Comparison of ENCODE assay signal across 8 cellular contexts in the genomic region with DNA sequence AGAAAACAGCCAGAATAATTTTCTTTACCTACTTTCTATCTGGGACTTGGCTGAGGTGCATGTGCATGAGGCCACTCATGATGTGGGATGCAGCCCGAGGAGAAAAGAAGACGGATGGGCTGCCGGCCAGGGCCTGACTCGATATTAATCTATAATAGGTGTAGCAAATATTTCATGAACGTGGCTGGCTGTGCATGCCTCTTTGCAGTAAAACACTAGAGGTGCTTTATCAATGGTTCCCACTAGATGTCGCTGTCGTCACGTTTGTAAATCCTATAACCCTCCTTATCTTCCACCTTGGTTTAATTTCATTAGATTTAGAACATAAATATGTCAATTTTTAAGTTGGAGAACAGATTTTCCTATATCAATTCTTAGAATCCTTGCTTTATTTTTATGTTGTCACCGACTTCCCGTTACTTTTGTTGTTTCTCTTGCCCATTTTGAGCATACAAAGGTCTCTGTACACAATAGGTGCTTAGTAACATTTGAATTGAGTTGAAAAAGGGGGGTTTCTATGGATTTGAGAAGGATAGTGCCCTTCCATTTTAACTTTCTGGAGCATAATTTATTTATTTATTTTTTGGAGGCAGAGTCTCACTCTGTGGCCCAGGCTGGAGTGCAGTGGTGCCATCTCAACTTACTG. TPM values are rescaled to one million over a fixed set of nuclear protein-coding genes. Genes with fewer than 3 reads are reported as not detected.
DNase-seq lines count a peak whose midpoint lies in the region; ATAC-seq, FAIRE-seq and TF ChIP-seq lines count a peak whose summit lies in the region.

No MANE protein-coding gene starts in this region.

- H3K36me3 Mint-ChIP-seq in naive thymus-derived CD8-positive, alpha-beta T cell: no peaks in the 10 kb centered on the region

- H3K9me3 Mint-ChIP-seq in naive thymus-derived CD8-positive, alpha-beta T cell: peaks cover 0 to 7% (median 0%) of the 10 kb centered on the region in 9 donors

- ATAC-seq in HG03064 (IDR thresholded peaks at IDR 0.05; ENCODE audit: low read depth, unreplicated experiment): peak; percentile 76
- ATAC-seq in esophagus mucosa: peak; percentile 63
- ATAC-seq in naive thymus-derived CD8-positive, alpha-beta T cell: peak in 1 of 2 donors; percentile 38
- ATAC-seq in GM19023 (IDR thresholded peaks at IDR 0.05; ENCODE audit: unreplicated experiment): no peak

- DNase-seq in NCI-H2227 (lab: John Stamatoyannopoulos, UW; ENCODE audit: unreplicated experiment): peak; percentile 68
- DNase-seq in activated CD4-positive, alpha-beta T cell treated with anti-CD3 and anti-CD28 coated beads, Interleukin-2, amount 50 U/mL, for 1 hour: peak; percentile 14
- DNase-seq in naive thymus-derived CD8-positive, alpha-beta T cell: peak in 9 of 10 donors; percentile 15 to 66 (median 41)

- no peak overlapping the region for H3K27ac Mint-ChIP-seq in naive thymus-derived CD8-positive, alpha-beta T cell

- no peaks in the 10 kb centered on the region for H3K4me1 Mint-ChIP-seq in naive thymus-derived CD8-positive, alpha-beta T cell

- peak; percentile 74 for TF ChIP-seq CTCF in GM12872 (IDR thresholded peaks at IDR 0.05; ENCODE audit: insufficient read depth, low read depth, low read length)

- peak; percentile 96 for FAIRE-seq in A204.1 (lab: Jason Lieb, UNC)

- no peak overlapping the region for H3K4me3 Mint-ChIP-seq in naive thymus-derived CD8-positive, alpha-beta T cell

- H3K27me3 Mint-ChIP-seq in naive thymus-derived CD8-positive, alpha-beta T cell: peaks cover 11 to 22% (median 18%) of the 10 kb centered on the region in 5 donors

- POLR2A ChIA-PET in naive thymus-derived CD8-positive, alpha-beta T cell (lab: Charles Lee): no interaction called here

RNA-seq across cellular contexts. Expression of gene FERMT1, which starts 19.6 kb away (rescaled TPM):
- total RNA-seq in esophagus mucosa: 34.0 TPM
- total RNA-seq in naive thymus-derived CD8-positive, alpha-beta T cell: not detected
- not detected for polyA plus RNA-seq in naive thymus-derived CD8-positive, alpha-beta T cell

Comparison
In these comparisons a context has a peak if more than half of its experiments do, and no peak if none do; other contexts are left out.
1. DNase-seq: peak in every context shown above with its lines; median percentile 68 in NCI-H2227; 41 in naive thymus-derived CD8-positive, alpha-beta T cell; 14 in activated CD4-positive, alpha-beta T cell treated with anti-CD3 and anti-CD28 coated beads, Interleukin-2, amount 50 U/mL, for 1 hour.
2. RNA of gene FERMT1, which starts 19.6 kb away (total RNA-seq): 34.0 TPM in esophagus mucosa (single experiment); not detected in naive thymus-derived CD8-positive, alpha-beta T cell; every median in the first group is over 10 times any median in the second.